In genomic region chr1:101044749-101045148, GRCh38 we compare ENCODE assay signal across 23 cellular contexts. TPM values are rescaled to one million over a fixed set of nuclear protein-coding genes. Genes with fewer than 3 reads are reported as not detected.
DNase-seq lines count a peak whose midpoint lies in the region; ATAC-seq, FAIRE-seq and TF ChIP-seq lines count a peak whose summit lies in the region.
"Had no signal": no experiment of that assay in that cellular context is flagged by ENCODE, and none has a peak within 500 bp of the region (broad histone marks: within the 10 kb centered on the region; RNA-seq: fewer than 3 reads in every experiment).

No MANE protein-coding gene starts in this region.

- H3K36me3 ChIP-seq in small intestine (ENCODE audit: control insufficient read depth in 2 of 2, insufficient read depth in 2 of 2, low read length in 2 of 2), result peaks cover 0 to 2% of the 10 kb centered on the region in 2 donors

- ATAC-seq in activated CD4-positive, alpha-beta T cell treated with anti-CD3 and anti-CD28 coated beads for 36 hours, result no peak
- ATAC-seq in GM18868 (IDR thresholded peaks at IDR 0.05; ENCODE audit: unreplicated experiment) (peak; percentile 19), activated B cell treated with CpG ODN at 0.5 μM for 24 hours (ENCODE audit: low read depth) (no peak), omental fat pad (ENCODE audit: low FRiP score) (no peak), HG02623 (IDR thresholded peaks at IDR 0.05; ENCODE audit: unreplicated experiment) (no peak)
- ATAC-seq: Panc1 had no signal

- no peak overlapping the region for H3K4me3 ChIP-seq in small intestine (ENCODE audit: low read depth in 1 of 2, low read length in 2 of 2)

- TF ChIP-seq CTCF in activated B cell treated with CpG ODN at 0.5 μM for 24 hours (IDR thresholded peaks at IDR 0.05) (no peak), omental fat pad (IDR thresholded peaks at IDR 0.05) (no peak)

- H3K9me3 ChIP-seq in small intestine (ENCODE audit: control insufficient read depth, low read depth), result no peaks in the 10 kb centered on the region

- peaks cover 3% of the 10 kb centered on the region for H3K4me1 Mint-ChIP-seq in activated CD4-positive, alpha-beta T cell treated with anti-CD3 and anti-CD28 coated beads, Interleukin-2, amount 10 ng/mL, durations not matched to agents 24 days and 14 days
- peaks cover 3% of the 10 kb centered on the region for H3K4me1 Mint-ChIP-seq in activated CD4-positive, alpha-beta T cell treated with anti-CD3 and anti-CD28 coated beads for 36 hours
- H3K4me1 Mint-ChIP-seq in activated B cell treated with CpG ODN at 0.5 μM for 24 hours, result peaks cover 44% of the 10 kb centered on the region
- H3K4me1 Mint-ChIP-seq: H9 had no signal

- POLR2A ChIA-PET in activated CD4-positive, alpha-beta T cell treated with anti-CD3 and anti-CD28 coated beads for 36 hours (lab: Charles Lee), result no interaction called here
- POLR2A ChIA-PET in activated B cell treated with CpG ODN at 0.5 μM for 24 hours (lab: Charles Lee), result interaction anchor here (0.9 to 1.0 kb wide), 2 partner anchors 13 to 93 kb away, joined by 3 to 5 read pairs; no protein-coding TSS in a partner anchor

- H3K36me3 Mint-ChIP-seq in activated CD4-positive, alpha-beta T cell treated with anti-CD3 and anti-CD28 coated beads, Interleukin-2, amount 10 ng/mL, durations not matched to agents 24 days and 14 days (ENCODE audit: low read depth), result peaks cover 41% of the 10 kb centered on the region
- H3K36me3 Mint-ChIP-seq in activated CD4-positive, alpha-beta T cell treated with anti-CD3 and anti-CD28 coated beads for 36 hours (ENCODE audit: low read depth), result peaks cover 22% of the 10 kb centered on the region
- peaks cover 21% of the 10 kb centered on the region for H3K36me3 Mint-ChIP-seq in activated B cell treated with CpG ODN at 0.5 μM for 24 hours (ENCODE audit: low read depth)

- no peak for DNase-seq in activated CD4-positive, alpha-beta T cell treated with anti-CD3 and anti-CD28 coated beads, Interleukin-2, amount 10 ng/mL, durations not matched to agents 24 days and 14 days
- no peak for DNase-seq in activated CD4-positive, alpha-beta T cell treated with anti-CD3 and anti-CD28 coated beads for 36 hours
- DNase-seq in activated B cell treated with CpG ODN at 0.5 μM for 24 hours, result no peak
- DNase-seq in small intestine, result peak; percentile 2
- no peak for DNase-seq in omental fat pad (ENCODE audit: low spot score)
- no peak for DNase-seq in NCI-H1417 treated with DMSO at 0.1 percent for 48 hours (lab: John Stamatoyannopoulos, UW)
- DNase-seq: ACHN; C1 segment of cervical spinal cord; DMS53; H9; Kasumi-1; MM.1S; NCI-H1048; NCI-H1436; NCI-H187 treated with DMSO at 0.1 percent for 48 hours; NCI-H2107; NCI-H748 treated with DMSO at 0.1 percent for 48 hours; NK-92 treated with Interleukin-12 subunit alpha and Interleukin-12 subunit beta, amount 100 ng/mL, for 24 hours had no signal

- H3K4me3 Mint-ChIP-seq in activated CD4-positive, alpha-beta T cell treated with anti-CD3 and anti-CD28 coated beads, Interleukin-2, amount 10 ng/mL, durations not matched to agents 24 days and 14 days, result no peak overlapping the region
- no peak overlapping the region for H3K4me3 Mint-ChIP-seq in activated CD4-positive, alpha-beta T cell treated with anti-CD3 and anti-CD28 coated beads for 36 hours
- H3K4me3 Mint-ChIP-seq in activated B cell treated with CpG ODN at 0.5 μM for 24 hours, result no peak overlapping the region
- H3K4me3 Mint-ChIP-seq: H9 had no signal

- no peak overlapping the region for H3K27ac ChIP-seq in small intestine (ENCODE audit: low read depth in 1 of 2, low read length in 1 of 2)
- H3K27ac ChIP-seq: 22Rv1 had no signal

- peak overlapping the region; percentile 40 for H3K27ac Mint-ChIP-seq in activated CD4-positive, alpha-beta T cell treated with anti-CD3 and anti-CD28 coated beads, Interleukin-2, amount 10 ng/mL, durations not matched to agents 24 days and 14 days
- H3K27ac Mint-ChIP-seq in activated CD4-positive, alpha-beta T cell treated with anti-CD3 and anti-CD28 coated beads for 36 hours, result no peak overlapping the region
- peak overlapping the region; percentile 79 for H3K27ac Mint-ChIP-seq in activated B cell treated with CpG ODN at 0.5 μM for 24 hours
- H3K27ac Mint-ChIP-seq: H9 had no signal

- peaks cover 10% of the 10 kb centered on the region for H3K9me3 Mint-ChIP-seq in activated CD4-positive, alpha-beta T cell treated with anti-CD3 and anti-CD28 coated beads, Interleukin-2, amount 10 ng/mL, durations not matched to agents 24 days and 14 days
- peaks cover 13% of the 10 kb centered on the region for H3K9me3 Mint-ChIP-seq in activated CD4-positive, alpha-beta T cell treated with anti-CD3 and anti-CD28 coated beads for 36 hours (ENCODE audit: low read depth)
- peaks cover 11% of the 10 kb centered on the region for H3K9me3 Mint-ChIP-seq in activated B cell treated with CpG ODN at 0.5 μM for 24 hours

- intact Hi-C loops in activated CD4-positive, alpha-beta T cell treated with anti-CD3 and anti-CD28 coated beads, Interleukin-2, amount 10 ng/mL, durations not matched to agents 24 days and 14 days (cut with micrococcal nuclease), result no loop called here
- intact Hi-C loops in activated CD4-positive, alpha-beta T cell treated with anti-CD3 and anti-CD28 coated beads for 36 hours (cut with DNase I, micrococcal nuclease), result no loop called here
- intact Hi-C loops in activated B cell treated with CpG ODN at 0.5 μM for 24 hours (cut with micrococcal nuclease), result no loop called here

- CTCF ChIA-PET in activated CD4-positive, alpha-beta T cell treated with anti-CD3 and anti-CD28 coated beads for 36 hours (lab: Charles Lee), result interaction anchor here (0.6 to 2.9 kb wide), 4 partner anchors 11 to 244 kb away, joined by 3 to 8 read pairs (median 3); no protein-coding TSS in a partner anchor
- CTCF ChIA-PET in activated B cell treated with CpG ODN at 0.5 μM for 24 hours (lab: Charles Lee), result interaction anchor here (1.1 kb wide), 1 partner anchor 244 kb away, joined by 4 read pairs; no protein-coding TSS in a partner anchor

- H3K27me3 Mint-ChIP-seq in activated CD4-positive, alpha-beta T cell treated with anti-CD3 and anti-CD28 coated beads, Interleukin-2, amount 10 ng/mL, durations not matched to agents 24 days and 14 days, result no peaks in the 10 kb centered on the region
- no peaks in the 10 kb centered on the region for H3K27me3 Mint-ChIP-seq in activated CD4-positive, alpha-beta T cell treated with anti-CD3 and anti-CD28 coated beads for 36 hours
- H3K27me3 Mint-ChIP-seq in activated B cell treated with CpG ODN at 0.5 μM for 24 hours, result no peaks in the 10 kb centered on the region

- no peaks in the 10 kb centered on the region for H3K27me3 ChIP-seq in small intestine (ENCODE audit: control insufficient read depth in 2 of 2, insufficient read depth in 2 of 2, low read length in 2 of 2)

- no peak for FAIRE-seq in small intestine (lab: Jason Lieb, UNC)
- FAIRE-seq: D721Med had no signal

- H3K4me1 ChIP-seq in small intestine (ENCODE audit: control insufficient read depth in 2 of 2, insufficient read depth in 1 of 2, low read depth in 1 of 2, low read length in 1 of 2), result no peaks in the 10 kb centered on the region

RNA-seq across cellular contexts. Expression of gene DPH5, which starts 19.2 kb away (rescaled TPM):
- 37.5 and 41.0 TPM in 2 replicates for total RNA-seq in activated CD4-positive, alpha-beta T cell treated with anti-CD3 and anti-CD28 coated beads, Interleukin-2, amount 10 ng/mL, durations not matched to agents 24 days and 14 days
- 10 to 100 TPM; 48.4 to 59.6 TPM for total RNA-seq in activated CD4-positive, alpha-beta T cell treated with anti-CD3 and anti-CD28 coated beads for 36 hours
- 45.2 and 51.9 TPM in 2 replicates for total RNA-seq in activated B cell treated with CpG ODN at 0.5 μM for 24 hours
- polyA plus RNA-seq in small intestine, result 10 to 100 TPM; 16.8 to 31.2 (median 17.0) TPM
- total RNA-seq in omental fat pad, result 10 to 100 TPM in 3 of 4 donors, 1 to 10 TPM in 1; 8.8 to 35.3 (median 15.8) TPM
